Comparison of ENCODE assay signal across 11 cellular contexts in the genomic region with DNA sequence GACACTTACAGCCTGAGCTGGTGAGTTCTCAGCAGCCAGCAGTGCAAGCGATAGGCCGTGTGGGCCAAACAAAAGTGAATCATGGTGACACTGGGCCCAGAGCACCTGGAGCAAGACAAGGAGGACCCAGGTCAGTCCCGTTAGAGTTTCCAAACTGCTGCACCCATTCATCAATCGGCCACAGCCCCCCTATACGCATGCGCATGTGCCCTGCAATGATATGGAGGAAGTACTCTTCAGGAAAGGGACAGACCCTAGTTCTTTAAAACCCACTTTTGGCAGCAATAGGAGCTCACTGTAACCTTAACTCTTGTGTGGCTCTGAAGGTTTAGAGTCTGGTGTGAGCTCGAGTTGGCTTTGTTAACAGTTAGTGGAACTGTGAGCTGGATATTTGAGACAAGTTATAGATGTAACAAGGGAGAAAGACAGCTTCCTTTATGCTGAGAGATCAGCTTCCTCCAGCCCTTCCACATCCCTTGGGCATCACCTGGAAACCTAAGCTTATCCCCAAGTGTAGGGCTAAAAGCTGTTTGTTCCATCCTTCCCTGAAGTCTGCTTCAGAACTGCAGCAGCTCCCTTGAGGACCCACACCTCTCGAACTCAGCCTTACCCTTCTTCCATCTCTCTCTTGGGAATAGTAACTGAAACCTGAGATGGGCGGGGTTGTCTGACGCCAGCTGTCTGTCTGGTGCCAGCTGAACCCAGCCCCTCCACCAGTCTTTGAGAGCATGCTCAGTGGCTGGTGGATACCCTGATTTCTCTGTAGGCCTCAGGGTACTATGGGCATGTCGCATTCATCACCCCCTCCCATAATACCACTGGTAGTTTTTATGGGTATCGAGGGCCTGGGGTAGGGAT. TPM values are rescaled to one million over a fixed set of nuclear protein-coding genes. Genes with fewer than 3 reads are reported as not detected.
DNase-seq lines count a peak whose midpoint lies in the region; ATAC-seq and TF ChIP-seq lines count a peak whose summit lies in the region.
"Had no signal": no experiment of that assay in that cellular context is flagged by ENCODE, and none has a peak within 500 bp of the region (broad histone marks: within the 10 kb centered on the region; RNA-seq: fewer than 3 reads in every experiment).

No MANE protein-coding gene starts in this region.

- no peak for TF ChIP-seq CTCF in choroid plexus epithelial cell (conservative IDR thresholded peaks at IDR 0.05; ENCODE audit: low read depth, low read length)

- intact Hi-C loops in Right ventricle myocardium inferior (cut with DNase I): no loop called here

- DNase-seq in AG08396 (ENCODE audit: low spot score) (peak; percentile 6), NCI-H2029 (lab: John Stamatoyannopoulos, UW) (peak; percentile 16), choroid plexus epithelial cell (ENCODE audit: low read depth) (peak; percentile 35), Right ventricle myocardium inferior (ENCODE audit: missing footprints) (no peak), HT-29 (ENCODE audit: low spot score) (no peak)
- DNase-seq: activated naive CD8-positive, alpha-beta T cell treated with anti-CD3 and anti-CD28 coated beads, Interleukin-2, amount 50 U/mL, for 24 hours; gastrocnemius medialis; T-helper 2 cell had no signal

- ATAC-seq in GM19324 (IDR thresholded peaks at IDR 0.05; ENCODE audit: low FRiP score, unreplicated experiment): peak; percentile 60
- ATAC-seq in Right ventricle myocardium inferior: no peak
- ATAC-seq in HG02588 (IDR thresholded peaks at IDR 0.05; ENCODE audit: unreplicated experiment): no peak
- no peak for ATAC-seq in GM18498 (IDR thresholded peaks at IDR 0.05; ENCODE audit: unreplicated experiment)
- ATAC-seq: activated naive CD8-positive, alpha-beta T cell treated with anti-CD3 and anti-CD28 coated beads, Interleukin-2, amount 50 U/mL, for 24 hours had no signal

- no peak overlapping the region for H3K4me3 ChIP-seq in choroid plexus epithelial cell (ENCODE audit: low read depth, low read length)
- H3K4me3 ChIP-seq: gastrocnemius medialis had no signal

RNA-seq across cellular contexts. Expression of a gene that starts 17.7 kb away (rescaled TPM):
- 19.3 TPM for total RNA-seq in Right ventricle myocardium inferior
- 1.6 and 5.2 TPM in 2 replicates for total RNA-seq in HT-29 (2014; rRNA removed; shearing (Covaris generic))

RNA-seq across cellular contexts. Expression of a gene that starts 17.7 kb away (rescaled TPM):
- total RNA-seq in Right ventricle myocardium inferior: 41.8 TPM
- 7.7 and 8.7 TPM in 2 replicates for total RNA-seq in HT-29 (2014; rRNA removed; shearing (Covaris generic))

RNA-seq across cellular contexts. Expression of a gene that starts 36.1 kb away (rescaled TPM):
- 39.3 TPM for total RNA-seq in Right ventricle myocardium inferior
- not detected in 2 replicates for total RNA-seq in HT-29 (2014; rRNA removed; shearing (Covaris generic))

RNA-seq across cellular contexts. Expression of a gene that starts 50.9 kb away (rescaled TPM):
- 50.6 TPM for total RNA-seq in Right ventricle myocardium inferior
- total RNA-seq in HT-29 (2014; rRNA removed; shearing (Covaris generic)): 12.2 and 16.4 TPM in 2 replicates

Comparison
In these comparisons a context has a peak if more than half of its experiments do, and no peak if none do; other contexts are left out.
1. DNase-seq: peak in AG08396 (single experiment), NCI-H2029 (single experiment) and choroid plexus epithelial cell (single experiment); none in Right ventricle myocardium inferior (single experiment) and HT-29 (single experiment).
2. RNA of a gene that starts 36.1 kb away (total RNA-seq): 39.3 TPM in Right ventricle myocardium inferior (single experiment); not detected in HT-29; every median in the first group is over 10 times any median in the second.